Comparison of ENCODE assay signal across 1 cellular context in genomic region chr18:55301836-55302235, GRCh38.
TF ChIP-seq lines count a peak whose summit lies in the region.

No MANE protein-coding gene starts in this region.

TF ChIP-seq in GM23338, 12 proteins besides CTCF, POLR2A, EP300 and RAD21:
- no peak for TF ChIP-seq ZNF462 (CRISPR knock-in tag; IDR thresholded peaks at IDR 0.05)
- no peak for TF ChIP-seq NANOG (IDR thresholded peaks at IDR 0.05; ENCODE audit: borderline replicate concordance)
- no peak for TF ChIP-seq EZH2phosphoT487 (IDR thresholded peaks at IDR 0.05; ENCODE audit: unreplicated experiment)
- no peak for TF ChIP-seq POLR2AphosphoS5 (IDR thresholded peaks at IDR 0.05; ENCODE audit: low read depth)
- TF ChIP-seq ZNF331 (CRISPR knock-in tag; IDR thresholded peaks at IDR 0.05; ENCODE audit: low read depth), result no peak
- TF ChIP-seq REST (IDR thresholded peaks at IDR 0.05; ENCODE audit: unreplicated experiment), result no peak
- no peak for TF ChIP-seq JUNB (IDR thresholded peaks at IDR 0.05; ENCODE audit: unreplicated experiment)
- TF ChIP-seq STAT1 (IDR thresholded peaks at IDR 0.05; ENCODE audit: unreplicated experiment), result no peak
- no peak for TF ChIP-seq EZH2 (IDR thresholded peaks at IDR 0.05; ENCODE audit: low read depth, unreplicated experiment)
